ENCODE assay signal across 15 cellular contexts in the genomic region with DNA sequence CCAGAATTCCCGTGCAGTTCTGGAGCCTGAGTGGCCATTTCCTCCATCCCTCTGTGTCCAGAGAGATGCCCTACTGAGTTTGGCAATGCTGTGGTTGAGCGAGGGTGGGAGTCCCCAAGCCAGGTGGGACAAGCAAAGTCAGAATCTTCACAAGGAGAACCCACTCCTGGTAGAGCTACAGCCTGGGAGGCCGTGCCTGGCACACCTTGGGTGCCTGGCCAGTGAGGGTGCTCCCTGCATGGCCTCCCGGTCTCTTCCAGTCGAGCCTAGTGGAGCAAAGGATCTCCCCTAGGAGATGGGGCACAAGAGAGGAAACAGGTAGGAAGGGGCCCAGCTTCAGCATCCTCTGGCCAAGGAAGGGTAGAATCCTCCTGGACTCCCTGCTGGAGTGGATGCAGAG. TPM values are rescaled to one million over a fixed set of nuclear protein-coding genes. Genes with fewer than 3 reads are reported as not detected.
DNase-seq lines count a peak whose midpoint lies in the region; ATAC-seq lines count a peak whose summit lies in the region.
"Had no signal": no experiment of that assay in that cellular context is flagged by ENCODE, and none has a peak within 500 bp of the region (broad histone marks: within the 10 kb centered on the region; RNA-seq: fewer than 3 reads in every experiment).

No MANE protein-coding gene starts in this region.

- H3K27me3 Mint-ChIP-seq in stimulated activated naive CD8-positive, alpha-beta T cell treated with anti-CD3 and anti-CD28 coated beads, Interleukin-15, Interleukin-2, amounts not matched to agents 100 ng/mL and 50 ng/mL, for 24 hours = no peaks in the 10 kb centered on the region
- H3K27me3 Mint-ChIP-seq in activated CD4-positive, alpha-beta memory T cell treated with anti-CD3 and anti-CD28 coated beads for 36 hours = no peaks in the 10 kb centered on the region
- peaks cover 0 to 11% (median 0%) of the 10 kb centered on the region in 5 donors for H3K27me3 Mint-ChIP-seq in naive thymus-derived CD4-positive, alpha-beta T cell

- peaks cover 30% of the 10 kb centered on the region for H3K4me1 Mint-ChIP-seq in stimulated activated naive CD8-positive, alpha-beta T cell treated with anti-CD3 and anti-CD28 coated beads, Interleukin-15, Interleukin-2, amounts not matched to agents 100 ng/mL and 50 ng/mL, for 24 hours (ENCODE audit: low read depth)
- H3K4me1 Mint-ChIP-seq in activated CD4-positive, alpha-beta memory T cell treated with anti-CD3 and anti-CD28 coated beads for 36 hours (ENCODE audit: low read depth) = peaks cover 25% of the 10 kb centered on the region
- peaks cover 14 to 36% (median 26%) of the 10 kb centered on the region in 7 donors for H3K4me1 Mint-ChIP-seq in naive thymus-derived CD4-positive, alpha-beta T cell

- H3K4me1 ChIP-seq in naive thymus-derived CD4-positive, alpha-beta T cell (ENCODE audit: control insufficient read depth in 2 of 2, insufficient read depth in 2 of 2, low read length in 2 of 2) = peaks cover 9 to 12% of the 10 kb centered on the region in 2 donors

- peak overlapping the region; percentile 49 for H3K27ac Mint-ChIP-seq in stimulated activated naive CD8-positive, alpha-beta T cell treated with anti-CD3 and anti-CD28 coated beads, Interleukin-15, Interleukin-2, amounts not matched to agents 100 ng/mL and 50 ng/mL, for 24 hours
- H3K27ac Mint-ChIP-seq in activated CD4-positive, alpha-beta memory T cell treated with anti-CD3 and anti-CD28 coated beads for 36 hours = peak overlapping the region; percentile 79
- peak overlapping the region in 6 of 9 donors; percentile 28 to 90 (median 62) for H3K27ac Mint-ChIP-seq in naive thymus-derived CD4-positive, alpha-beta T cell

- DNase-seq in stimulated activated naive CD8-positive, alpha-beta T cell treated with anti-CD3 and anti-CD28 coated beads, Interleukin-15, Interleukin-2, amounts not matched to agents 100 U/mL and 50 U/mL, for 24 hours = no peak
- no peak for DNase-seq in activated CD4-positive, alpha-beta memory T cell treated with anti-CD3 and anti-CD28 coated beads for 36 hours
- DNase-seq in naive thymus-derived CD4-positive, alpha-beta T cell = no peak
- DNase-seq in T1000 (lab: John Stamatoyannopoulos, UW) (no peak), left ventricle myocardium superior (no peak)
- DNase-seq: activated CD4-positive, alpha-beta T cell treated with anti-CD3 and anti-CD28 coated beads, Interleukin-2, amount 50 U/mL, for 1 hour; AML-193; DMS79 treated with DMSO at 0.1 percent for 48 hours; foreskin fibroblast; MV-4-11; NCI-H2171 treated with DMSO at 0.1 percent for 48 hours; stimulated activated CD4-positive, alpha-beta T cell treated with anti-CD3 and anti-CD28 coated beads, Interleukin-4, amount 100 ng/mL, for 4 hours had no signal

- H3K27me3 ChIP-seq in naive thymus-derived CD4-positive, alpha-beta T cell (ENCODE audit: control insufficient read depth in 2 of 2, insufficient read depth in 2 of 2, low read length in 2 of 2) = no peaks in the 10 kb centered on the region

- CTCF ChIA-PET in activated CD4-positive, alpha-beta memory T cell treated with anti-CD3 and anti-CD28 coated beads for 36 hours (lab: Charles Lee) = interaction anchor here (0.9 to 4.0 kb wide), 9 partner anchors 10 to 217 kb away, joined by 3 to 47 read pairs (median 6); a partner anchor contains a TSS
- CTCF ChIA-PET in naive thymus-derived CD4-positive, alpha-beta T cell (lab: Charles Lee) = interaction anchor here (1.0 to 4.7 kb wide), 4 partner anchors 9 to 77 kb away, joined by 3 to 38 read pairs (median 4); no protein-coding TSS in a partner anchor

- POLR2A ChIA-PET in activated CD4-positive, alpha-beta memory T cell treated with anti-CD3 and anti-CD28 coated beads for 36 hours (lab: Charles Lee) = interaction anchor here (0.9 to 3.5 kb wide), 4 partner anchors 9 to 121 kb away, joined by 3 to 16 read pairs (median 9); a partner anchor contains a TSS
- POLR2A ChIA-PET in naive thymus-derived CD4-positive, alpha-beta T cell (lab: Charles Lee) = interaction anchor here (0.5 to 4.7 kb wide), 8 partner anchors 13 to 653 kb away, joined by 3 to 27 read pairs (median 6); a partner anchor contains a TSS

- no peaks in the 10 kb centered on the region for H3K36me3 Mint-ChIP-seq in stimulated activated naive CD8-positive, alpha-beta T cell treated with anti-CD3 and anti-CD28 coated beads, Interleukin-15, Interleukin-2, amounts not matched to agents 100 ng/mL and 50 ng/mL, for 24 hours (ENCODE audit: low read depth)
- H3K36me3 Mint-ChIP-seq in activated CD4-positive, alpha-beta memory T cell treated with anti-CD3 and anti-CD28 coated beads for 36 hours = no peaks in the 10 kb centered on the region
- H3K36me3 Mint-ChIP-seq in naive thymus-derived CD4-positive, alpha-beta T cell = no peaks in the 10 kb centered on the region

- no peaks in the 10 kb centered on the region for H3K9me3 Mint-ChIP-seq in stimulated activated naive CD8-positive, alpha-beta T cell treated with anti-CD3 and anti-CD28 coated beads, Interleukin-15, Interleukin-2, amounts not matched to agents 100 ng/mL and 50 ng/mL, for 24 hours
- H3K9me3 Mint-ChIP-seq in activated CD4-positive, alpha-beta memory T cell treated with anti-CD3 and anti-CD28 coated beads for 36 hours = no peaks in the 10 kb centered on the region
- peaks cover 0 to 2% (median 0%) of the 10 kb centered on the region in 11 donors for H3K9me3 Mint-ChIP-seq in naive thymus-derived CD4-positive, alpha-beta T cell

- no peak for ATAC-seq in stimulated activated naive CD8-positive, alpha-beta T cell treated with anti-CD3 and anti-CD28 coated beads, Interleukin-15, Interleukin-2, amounts not matched to agents 100 U/mL and 50 U/mL, for 24 hours
- ATAC-seq in naive thymus-derived CD4-positive, alpha-beta T cell = no peak
- ATAC-seq in GM21381 (IDR thresholded peaks at IDR 0.05; ENCODE audit: unreplicated experiment) (no peak), left ventricle myocardium superior (no peak)

- intact Hi-C loops in activated CD4-positive, alpha-beta memory T cell treated with anti-CD3 and anti-CD28 coated beads for 36 hours (cut with micrococcal nuclease) = loop anchor here (2.0 to 5.0 kb wide), 2 partner anchors 287 to 646 kb away; a partner anchor contains a TSS
- intact Hi-C loops in naive thymus-derived CD4-positive, alpha-beta T cell (cut with micrococcal nuclease) = loop anchor here (2.0 to 10.0 kb wide), 6 partner anchors 134 to 693 kb away; a partner anchor contains a TSS
- intact Hi-C loops in left ventricle myocardium superior (cut with micrococcal nuclease) = loop anchor here (5.0 to 10.0 kb wide), 2 partner anchors 53 to 64 kb away; a partner anchor contains a TSS

- peak overlapping the region; percentile 77 for H3K4me3 Mint-ChIP-seq in stimulated activated naive CD8-positive, alpha-beta T cell treated with anti-CD3 and anti-CD28 coated beads, Interleukin-15, Interleukin-2, amounts not matched to agents 100 ng/mL and 50 ng/mL, for 24 hours
- H3K4me3 Mint-ChIP-seq in activated CD4-positive, alpha-beta memory T cell treated with anti-CD3 and anti-CD28 coated beads for 36 hours = peak overlapping the region; percentile 71
- H3K4me3 Mint-ChIP-seq in naive thymus-derived CD4-positive, alpha-beta T cell = peak overlapping the region; percentile 65 to 89 (median 86)

- H3K27ac ChIP-seq in naive thymus-derived CD4-positive, alpha-beta T cell (ENCODE audit: low read depth, low read length) = no peak overlapping the region
- H3K27ac ChIP-seq: cardiac muscle cell had no signal

- no peaks in the 10 kb centered on the region for H3K36me3 ChIP-seq in naive thymus-derived CD4-positive, alpha-beta T cell (ENCODE audit: control insufficient read depth in 2 of 3, insufficient read depth in 3 of 3, low read length in 3 of 3)
- H3K36me3 ChIP-seq: cardiac muscle cell had no signal

- H3K9me3 ChIP-seq in naive thymus-derived CD4-positive, alpha-beta T cell (ENCODE audit: control insufficient read depth in 2 of 3, low read length in 3 of 3) = no peaks in the 10 kb centered on the region

- no peak overlapping the region for H3K4me3 ChIP-seq in naive thymus-derived CD4-positive, alpha-beta T cell (ENCODE audit: low read length)
- H3K4me3 ChIP-seq: cardiac muscle cell had no signal

RNA-seq across cellular contexts. Expression of a gene that starts 57.9 kb away (rescaled TPM):
- total RNA-seq in activated CD4-positive, alpha-beta memory T cell treated with anti-CD3 and anti-CD28 coated beads for 36 hours = 100 to 1,000 TPM; 317 to 320 TPM
- 100 to 1,000 TPM; 388 to 561 (median 412) TPM for total RNA-seq in naive thymus-derived CD4-positive, alpha-beta T cell
- 100 to 1,000 TPM; 677 to 832 TPM for polyA plus RNA-seq in naive thymus-derived CD4-positive, alpha-beta T cell
- total RNA-seq in left ventricle myocardium superior = 345 TPM
